In the genomic region with DNA sequence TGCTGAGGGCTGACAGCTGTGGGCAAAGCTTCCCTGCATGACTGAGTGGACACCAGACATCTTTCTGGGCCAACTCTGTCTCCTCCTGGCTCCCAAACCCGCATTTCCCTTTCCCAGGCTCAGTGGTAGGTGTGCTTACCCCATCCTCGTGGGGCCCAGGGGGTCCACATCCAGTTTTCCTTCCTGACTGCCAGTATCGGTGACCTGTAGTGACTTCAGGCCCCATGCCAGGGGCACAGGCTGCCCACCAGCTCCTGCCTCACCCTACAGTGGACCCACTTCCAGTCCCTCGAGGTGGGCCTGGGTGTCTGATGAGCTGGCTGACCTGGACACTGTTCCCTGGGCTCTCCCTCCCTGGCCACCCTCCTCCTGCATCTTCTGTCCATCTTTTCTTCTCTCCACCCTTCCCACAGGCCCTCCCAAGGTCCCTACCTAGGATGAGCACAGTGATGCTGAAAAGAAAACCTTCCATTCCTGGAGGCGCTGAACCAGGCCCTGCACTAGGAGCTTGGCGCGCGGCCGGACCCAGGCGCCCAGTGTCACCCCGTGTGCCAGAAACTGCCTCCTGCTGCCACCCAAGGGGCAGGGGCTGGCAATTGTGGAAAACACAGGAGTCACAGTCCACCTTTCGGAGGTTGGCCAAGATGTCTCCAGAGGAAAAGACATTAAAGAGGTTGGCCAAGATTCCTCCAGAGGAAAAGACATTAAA, we compare ENCODE assay signal across 15 cellular contexts.
"Had no signal": no experiment of that assay in that cellular context is flagged by ENCODE, and none has a peak within 500 bp of the region (broad histone marks: within the 10 kb centered on the region; RNA-seq: fewer than 3 reads in every experiment).

No MANE protein-coding gene starts in this region.

- H3K36me3 Mint-ChIP-seq: activated naive CD8-positive, alpha-beta T cell; memory B cell; stimulated activated naive B cell treated with anti-CD40 and anti-IgM and Interleukin-4, amounts not matched to agents 10 μg/mL and 1 μg/mL and 100 μg/mL, for 72 hours; T-cell had no signal

- H3K36me3 ChIP-seq: neutrophil, transverse colon, WERI-Rb-1 had no signal

- H3K27me3 Mint-ChIP-seq: activated naive CD8-positive, alpha-beta T cell had no signal

- H3K27ac Mint-ChIP-seq: activated CD4-positive, alpha-beta T cell treated with anti-CD3 and anti-CD28 coated beads for 36 hours; activated naive CD8-positive, alpha-beta T cell; memory B cell; stimulated activated naive B cell treated with anti-CD40 and anti-IgM and Interleukin-4, amounts not matched to agents 10 μg/mL and 1 μg/mL and 100 μg/mL, for 72 hours; T-cell had no signal

- H3K4me1 Mint-ChIP-seq: activated CD4-positive, alpha-beta T cell treated with anti-CD3 and anti-CD28 coated beads for 36 hours had no signal

- H3K9me3 ChIP-seq: neutrophil, transverse colon had no signal

- H3K4me3 ChIP-seq: dorsolateral prefrontal cortex, smooth muscle cell, transverse colon had no signal

- H3K27ac ChIP-seq: dorsolateral prefrontal cortex, neutrophil, WERI-Rb-1 had no signal

- H3K4me2 ChIP-seq: smooth muscle cell had no signal

- H3K9me3 Mint-ChIP-seq: activated T-cell treated with anti-CD3 and anti-CD28 coated beads, Interleukin-2, amount 50 U/mL, for 4 hours; memory B cell; stimulated activated naive B cell treated with anti-CD40 and anti-IgM and Interleukin-4, amounts not matched to agents 10 μg/mL and 1 μg/mL and 100 μg/mL, for 72 hours; T-cell had no signal

- ATAC-seq: activated CD4-positive, alpha-beta T cell treated with anti-CD3 and anti-CD28 coated beads for 36 hours; activated T-cell treated with anti-CD3 and anti-CD28 coated beads, Interleukin-2, amount 50 U/mL, for 4 hours; stimulated activated naive B cell treated with anti-CD40 and anti-IgM and Interleukin-4, amounts not matched to agents 10 μg/mL and 1 μg/mL and 100 μg/mL, for 72 hours; T-cell had no signal

- H3K4me3 Mint-ChIP-seq: activated CD4-positive, alpha-beta T cell treated with anti-CD3 and anti-CD28 coated beads for 36 hours; activated naive CD8-positive, alpha-beta T cell; activated T-cell treated with anti-CD3 and anti-CD28 coated beads, Interleukin-2, amount 50 U/mL, for 4 hours; memory B cell; stimulated activated naive B cell treated with anti-CD40 and anti-IgM and Interleukin-4, amounts not matched to agents 10 μg/mL and 1 μg/mL and 100 μg/mL, for 72 hours; T-cell had no signal

- DNase-seq: activated CD4-positive, alpha-beta T cell treated with anti-CD3 and anti-CD28 coated beads for 36 hours; activated effector memory CD4-positive, alpha-beta T cell treated with anti-CD3 and anti-CD28 coated beads, Interleukin-2, amount 50 U/mL, for 16 hours; activated T-cell treated with anti-CD3 and anti-CD28 coated beads, Interleukin-2, amount 50 U/mL, for 4 hours; anterior cingulate cortex; right cardiac atrium; stimulated activated naive B cell treated with anti-CD40 and anti-IgM and Interleukin-4, amounts not matched to agents 10 μg/mL and 1 μg/mL and 100 μg/mL, for 72 hours; substantia nigra; T-cell; WERI-Rb-1 had no signal
